24 cellular contexts compared by ENCODE assay signal in the genomic region with DNA sequence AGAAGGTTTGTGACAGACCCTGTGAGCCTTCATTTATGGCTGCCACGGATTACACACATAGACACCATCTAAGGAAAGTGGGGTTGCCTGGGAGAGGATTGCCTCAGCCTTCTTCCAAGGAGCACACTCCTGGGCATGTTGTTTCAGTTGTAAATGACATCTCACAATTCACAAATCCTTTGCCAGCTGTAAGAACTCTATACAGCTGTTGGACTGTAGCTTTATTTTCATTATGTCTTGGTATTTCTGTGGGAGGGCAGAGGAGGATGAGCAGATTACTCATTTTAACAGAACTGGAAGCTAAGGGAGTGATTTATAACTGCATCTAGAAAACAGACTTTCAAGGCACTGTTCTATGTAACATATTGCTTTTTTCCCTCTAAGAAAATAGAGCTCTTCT. TPM values are rescaled to one million over a fixed set of nuclear protein-coding genes. Genes with fewer than 3 reads are reported as not detected.
DNase-seq lines count a peak whose midpoint lies in the region; ATAC-seq and TF ChIP-seq lines count a peak whose summit lies in the region.
"Had no signal": no experiment of that assay in that cellular context is flagged by ENCODE, and none has a peak within 500 bp of the region (broad histone marks: within the 10 kb centered on the region; RNA-seq: fewer than 3 reads in every experiment).

No MANE protein-coding gene starts in this region.

- H3K36me3 Mint-ChIP-seq in T-helper 17 cell (ENCODE audit: low read depth), result no peaks in the 10 kb centered on the region
- H3K36me3 Mint-ChIP-seq in nephron (ENCODE audit: low read depth), result peaks cover 39% of the 10 kb centered on the region
- H3K36me3 Mint-ChIP-seq: IgD-negative memory B cell, memory B cell, naive B cell had no signal

- peak overlapping the region; percentile 11 for H3K27ac ChIP-seq in AG04450 (ENCODE audit: low read depth, low read length)
- H3K27ac ChIP-seq in dorsolateral prefrontal cortex, result no peak overlapping the region
- H3K27ac ChIP-seq: brain microvascular endothelial cell, C4-2B, VCaP had no signal

- H3K4me3 Mint-ChIP-seq in T-helper 17 cell, result no peak overlapping the region
- peak overlapping the region in 2 of 3 experiments; percentile 1 to 5 for H3K4me3 Mint-ChIP-seq in nephron
- H3K4me3 Mint-ChIP-seq: activated CD4-positive, alpha-beta T cell treated with anti-CD3 and anti-CD28 coated beads, Interleukin-2, amount 10 ng/mL, durations not matched to agents 7 days and 5 days; dendritic cell treated with granulocyte-macrophage colony-stimulating factor and Interleukin-4, amounts not matched to agents 40 ng/mL and 50 ng/mL, for 4 days; H9; IgD-negative memory B cell; memory B cell; naive B cell; type B pancreatic cell had no signal

- no peaks in the 10 kb centered on the region for H3K27me3 ChIP-seq in AG04450 (ENCODE audit: control insufficient read depth, insufficient read depth, low read length)
- no peaks in the 10 kb centered on the region for H3K27me3 ChIP-seq in dorsolateral prefrontal cortex
- H3K27me3 ChIP-seq: brain microvascular endothelial cell had no signal

- CTCF ChIA-PET in AG04450 (lab: Charles Lee), result interaction anchor here (0.5 to 2.8 kb wide), 13 partner anchors 8 to 191 kb away, joined by 3 to 16 read pairs (median 4); no protein-coding TSS in a partner anchor

- no peaks in the 10 kb centered on the region for H3K9me3 Mint-ChIP-seq in nephron
- H3K9me3 Mint-ChIP-seq: activated CD4-positive, alpha-beta T cell treated with anti-CD3 and anti-CD28 coated beads, Interleukin-2, amount 10 ng/mL, durations not matched to agents 7 days and 5 days; dendritic cell treated with granulocyte-macrophage colony-stimulating factor and Interleukin-4, amounts not matched to agents 40 ng/mL and 50 ng/mL, for 4 days; IgD-negative memory B cell; memory B cell; naive B cell; type B pancreatic cell had no signal

- no peaks in the 10 kb centered on the region for H3K27me3 Mint-ChIP-seq in T-helper 17 cell
- H3K27me3 Mint-ChIP-seq in nephron (ENCODE audit: low read depth), result no peaks in the 10 kb centered on the region
- H3K27me3 Mint-ChIP-seq: activated CD4-positive, alpha-beta T cell treated with anti-CD3 and anti-CD28 coated beads, Interleukin-2, amount 10 ng/mL, durations not matched to agents 7 days and 5 days; dendritic cell treated with granulocyte-macrophage colony-stimulating factor and Interleukin-4, amounts not matched to agents 40 ng/mL and 50 ng/mL, for 4 days; IgD-negative memory B cell; memory B cell; naive B cell; type B pancreatic cell had no signal

- H3K4me1 Mint-ChIP-seq in T-helper 17 cell (peaks cover 11% of the 10 kb centered on the region), nephron (peaks cover 8% of the 10 kb centered on the region)
- H3K4me1 Mint-ChIP-seq: H9, naive B cell had no signal

- no peaks in the 10 kb centered on the region for H3K9me3 ChIP-seq in AG04450 (ENCODE audit: control insufficient read depth, insufficient read depth, low read length)
- H3K9me3 ChIP-seq in T-helper 17 cell (ENCODE audit: control insufficient read depth, low read length, poor library complexity, severe bottlenecking), result no peaks in the 10 kb centered on the region

- no peak overlapping the region for H3K4me3 ChIP-seq in AG04450 (ENCODE audit: low read depth, low read length)
- no peak overlapping the region for H3K4me3 ChIP-seq in fibroblast of mammary gland (ENCODE audit: control insufficient read depth, low read depth, low read length)
- no peak overlapping the region for H3K4me3 ChIP-seq in dorsolateral prefrontal cortex

- intact Hi-C loops in dorsolateral prefrontal cortex (cut with DNase I), result no loop called here

- POLR2A ChIA-PET in AG04450 (lab: Yijun Ruan, JAX), result interaction anchor here (1.0 to 1.3 kb wide), 2 partner anchors 13 to 27 kb away, joined by 3 to 6 read pairs; no protein-coding TSS in a partner anchor

- peak overlapping the region; percentile 14 for H3K27ac Mint-ChIP-seq in T-helper 17 cell
- peak overlapping the region; percentile 77 to 96 (median 79) for H3K27ac Mint-ChIP-seq in nephron
- H3K27ac Mint-ChIP-seq: activated CD4-positive, alpha-beta T cell treated with anti-CD3 and anti-CD28 coated beads, Interleukin-2, amount 10 ng/mL, durations not matched to agents 7 days and 5 days; dendritic cell treated with granulocyte-macrophage colony-stimulating factor and Interleukin-4, amounts not matched to agents 40 ng/mL and 50 ng/mL, for 4 days; H9; IgD-negative memory B cell; memory B cell; type B pancreatic cell had no signal

- DNase-seq in AG04450 (ENCODE audit: low read depth, low spot score) (peak; percentile 11), T-helper 17 cell (no peak), fibroblast of mammary gland (ENCODE audit: low read depth) (peak; percentile 66), GOT3 (lab: John Stamatoyannopoulos, UW) (no peak), dorsolateral prefrontal cortex (no peak)
- DNase-seq: activated CD4-positive, alpha-beta T cell treated with anti-CD3 and anti-CD28 coated beads, Interleukin-2, amount 10 ng/mL, durations not matched to agents 7 days and 5 days; activated CD8-positive, alpha-beta memory T cell treated with anti-CD3 and anti-CD28 coated beads, Interleukin-2, amount 50 U/mL, for 48 hours; activated effector memory CD4-positive, alpha-beta T cell treated with Interleukin-2 at 50 U/mL for 16 hours; brain microvascular endothelial cell; H9; kidney; naive B cell; NCI-H1417; NCI-H524; T-helper 2 cell had no signal

- TF ChIP-seq CTCF in AG04450 (IDR thresholded peaks at IDR 0.05; ENCODE audit: low read depth, low read length), result no peak
- no peak for TF ChIP-seq CTCF in fibroblast of mammary gland (conservative IDR thresholded peaks at IDR 0.05; ENCODE audit: control insufficient read depth, insufficient read depth, low read depth, low read length)
- no peak for TF ChIP-seq CTCF in nephron (IDR thresholded peaks at IDR 0.05; ENCODE audit: unreplicated experiment in 3 of 3)
- no peak for TF ChIP-seq CTCF in dorsolateral prefrontal cortex (IDR thresholded peaks at IDR 0.05 in 54 of 56, conservative IDR thresholded peaks at IDR 0.05 in 2 of 56; ENCODE audit: low read depth in 1 of 56, partially characterized antibody in 56 of 56)

- ATAC-seq in T-helper 17 cell (no peak), GM21447 (IDR thresholded peaks at IDR 0.05; ENCODE audit: unreplicated experiment) (no peak), GM18498 (IDR thresholded peaks at IDR 0.05; ENCODE audit: unreplicated experiment) (no peak)

RNA-seq across cellular contexts. Expression of a gene that starts 25.6 kb away (rescaled TPM):
- 13.0 and 19.2 TPM in 2 replicates for polyA plus RNA-seq in AG04450 (2011; rRNA removed)
- 5.7 and 14.4 TPM in 2 replicates for polyA minus RNA-seq in AG04450 (2011; rRNA and poly(A)+ RNA removed)
- total RNA-seq in T-helper 17 cell, result 1 to 10 TPM in 1 of 2 donors, under 1 TPM in 1; 0.73 to 1.2 TPM
- 1 to 10 TPM in 3 of 120 experiments, under 1 TPM in 28, not detected in 89; 0.22 to 1.8 (median 0.47) TPM for total RNA-seq in dorsolateral prefrontal cortex
- polyA plus RNA-seq: IgD-negative memory B cell had no signal

Comparison
In these comparisons a context has a peak if more than half of its experiments do, and no peak if none do; other contexts are left out.
1. DNase-seq: peak in AG04450 (single experiment) and fibroblast of mammary gland (single experiment); none in T-helper 17 cell (0 of 3), GOT3 (single experiment) and dorsolateral prefrontal cortex (0 of 10).